Comparison of ENCODE assay signal across 8 cellular contexts in genomic region chr1:145161046-145161752, GRCh38.
DNase-seq lines count a peak whose midpoint lies in the region; ATAC-seq and TF ChIP-seq lines count a peak whose summit lies in the region.
"Not testable (repeated sequence)": the region's sequence is repeated elsewhere in the genome, so short reads cannot be mapped to it uniquely, and the experiment has no call there.

No MANE protein-coding gene starts in this region.

- not testable (repeated sequence) for H3K9me3 ChIP-seq in right lobe of liver, thoracic aorta

- H3K4me3 Mint-ChIP-seq in Calu3 (ENCODE audit: low read depth, unreplicated experiment); WTC11: not testable (repeated sequence)

- intact Hi-C loops in Calu3 (cut with micrococcal nuclease; ENCODE audit: unreplicated experiment); right lobe of liver (cut with DNase I): not testable (repeated sequence)

- not testable (repeated sequence) for H3K27ac ChIP-seq in right lobe of liver, thoracic aorta

- H3K27ac Mint-ChIP-seq in Calu3 (ENCODE audit: unreplicated experiment); WTC11: not testable (repeated sequence)

- H3K36me3 ChIP-seq in right lobe of liver, thoracic aorta: not testable (repeated sequence)

- not testable (repeated sequence) for TF ChIP-seq POLR2A in right lobe of liver (IDR thresholded peaks at IDR 0.05)

- H3K36me3 Mint-ChIP-seq in Calu3 (ENCODE audit: insufficient read depth, unreplicated experiment); WTC11: not testable (repeated sequence)

- H3K27me3 ChIP-seq in right lobe of liver; thoracic aorta (replicated peaks; ENCODE audit: insufficient read depth): not testable (repeated sequence)

- DNase-seq in Calu3; WTC11 (ENCODE audit: low spot score); right lobe of liver; thoracic aorta (ENCODE audit: low spot score): not testable (repeated sequence)
- DNase-seq in central memory CD4-positive, alpha-beta T cell: peak; percentile 17

- H3K9me3 Mint-ChIP-seq in Calu3 (ENCODE audit: low read depth, unreplicated experiment); WTC11: not testable (repeated sequence)

- H3K4me1 ChIP-seq in right lobe of liver; thoracic aorta (ENCODE audit: control insufficient read depth in 1 of 2, low read depth in 2 of 2): not testable (repeated sequence)

- POLR2A ChIA-PET in WTC11 (lab: Charles Lee): not testable (repeated sequence)

- not testable (repeated sequence) for TF ChIP-seq CTCF in Calu3 (IDR thresholded peaks at IDR 0.05; ENCODE audit: unreplicated experiment); WTC11 (IDR thresholded peaks at IDR 0.05); right lobe of liver (IDR thresholded peaks at IDR 0.05); thoracic aorta (IDR thresholded peaks at IDR 0.05)

- not testable (repeated sequence) for H3K4me1 Mint-ChIP-seq in Calu3 (ENCODE audit: low read depth, unreplicated experiment); WTC11

- 9% methylated on average over 4 of the region's 26 CpGs for WGBS in right lobe of liver (ENCODE audit: insufficient coverage, low coverage, low lambda C conversion rate, missing lambda C conversion rate)

- TSS peak; percentile 100 for BruUV-seq in Calu3 (replicated peaks; lab: Mats Ljungman, UMichigan)

- ATAC-seq in GM19452 (IDR thresholded peaks at IDR 0.05; ENCODE audit: unreplicated experiment): peak; percentile 50
- peak; percentile 62 for ATAC-seq in HG02642 (IDR thresholded peaks at IDR 0.05; ENCODE audit: poor library complexity, unreplicated experiment)
- ATAC-seq in HG03354 (IDR thresholded peaks at IDR 0.05; ENCODE audit: poor library complexity, severe bottlenecking, unreplicated experiment): peak; percentile 76
- peak; percentile 71 for ATAC-seq in WTC11
- peak; percentile 51 to 81 (median 68) for ATAC-seq in right lobe of liver
- ATAC-seq in thoracic aorta (ENCODE audit: insufficient number of reproducible peaks, low FRiP score, low read depth): peak; percentile 60

- CTCF ChIA-PET in Calu3 (lab: Charles Lee); WTC11 (lab: Charles Lee): not testable (repeated sequence)

- not testable (repeated sequence) for H3K27me3 Mint-ChIP-seq in Calu3 (ENCODE audit: unreplicated experiment); WTC11 (ENCODE audit: low read depth)

- H3K4me3 ChIP-seq in right lobe of liver, thoracic aorta: not testable (repeated sequence)
